ENCODE assay signal across 1 cellular context in genomic region chr2:73832905-73833304, GRCh38.
TF ChIP-seq lines count a peak whose summit lies in the region.

No MANE protein-coding gene starts in this region.

TF ChIP-seq in IMR-90, 13 proteins besides CTCF, POLR2A, EP300 and RAD21:
- TF ChIP-seq CHD1 (IDR thresholded peaks at IDR 0.05; ENCODE audit: low read depth, low read length) (no peak), FOS (IDR thresholded peaks at IDR 0.05; ENCODE audit: low read depth, low read length) (no peak), CEBPB (IDR thresholded peaks at IDR 0.05; ENCODE audit: low read depth, low read length) (no peak), BHLHE40 (IDR thresholded peaks at IDR 0.05; ENCODE audit: low read depth, low read length) (no peak), SMC3 (IDR thresholded peaks at IDR 0.05; ENCODE audit: low read depth, low read length) (no peak), ELK1 (IDR thresholded peaks at IDR 0.05; ENCODE audit: borderline replicate concordance, low read depth, low read length) (no peak), RCOR1 (IDR thresholded peaks at IDR 0.05; ENCODE audit: insufficient replicate concordance, low read length) (no peak), RFX5 (IDR thresholded peaks at IDR 0.05; ENCODE audit: low read depth, low read length) (no peak), MAFK (IDR thresholded peaks at IDR 0.05; ENCODE audit: low read depth, low read length) (no peak), MAZ (IDR thresholded peaks at IDR 0.05; ENCODE audit: borderline replicate concordance, low read depth, low read length) (no peak), MXI1 (IDR thresholded peaks at IDR 0.05; ENCODE audit: borderline replicate concordance, low read depth, low read length) (no peak), NFE2L2 (IDR thresholded peaks at IDR 0.05; ENCODE audit: low read depth, low read length) (no peak)
- TF ChIP-seq, protein P1, sequence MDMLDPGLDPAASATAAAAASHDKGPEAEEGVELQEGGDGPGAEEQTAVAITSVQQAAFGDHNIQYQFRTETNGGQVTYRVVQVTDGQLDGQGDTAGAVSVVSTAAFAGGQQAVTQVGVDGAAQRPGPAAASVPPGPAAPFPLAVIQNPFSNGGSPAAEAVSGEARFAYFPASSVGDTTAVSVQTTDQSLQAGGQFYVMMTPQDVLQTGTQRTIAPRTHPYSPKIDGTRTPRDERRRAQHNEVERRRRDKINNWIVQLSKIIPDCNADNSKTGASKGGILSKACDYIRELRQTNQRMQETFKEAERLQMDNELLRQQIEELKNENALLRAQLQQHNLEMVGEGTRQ (IDR thresholded peaks at IDR 0.05; ENCODE audit: low read depth, low read length) = no peak
